Comparison of ENCODE assay signal across 10 cellular contexts in genomic region chr2:99085400-99085799, GRCh38. TPM values are rescaled to one million over a fixed set of nuclear protein-coding genes. Genes with fewer than 3 reads are reported as not detected.
DNase-seq lines count a peak whose midpoint lies in the region; ATAC-seq, FAIRE-seq and TF ChIP-seq lines count a peak whose summit lies in the region.
"Had no signal": no experiment of that assay in that cellular context is flagged by ENCODE, and none has a peak within 500 bp of the region (broad histone marks: within the 10 kb centered on the region; RNA-seq: fewer than 3 reads in every experiment).

No MANE protein-coding gene starts in this region.

- peak; percentile 33 to 38; a peak in 3 of 5 replicates for TF ChIP-seq RAD21 in A549 (conservative IDR thresholded peaks at IDR 0.05 in 1 of 2, IDR thresholded peaks at IDR 0.05 in 1 of 2)

- no peaks in the 10 kb centered on the region for H3K9me2 ChIP-seq in OCI-LY1 (ENCODE audit: low read depth, low read length)

- intact Hi-C loops in gastrocnemius medialis (cut with DNase I; ENCODE audit: low total_unique reads), result no loop called here

- H4K20me1 ChIP-seq in OCI-LY1 (ENCODE audit: insufficient read depth, low read length), result no peaks in the 10 kb centered on the region

- TF ChIP-seq EP300 in A549 (IDR thresholded peaks at IDR 0.05), result no peak

- TF ChIP-seq POLR2A in A549 (IDR thresholded peaks at IDR 0.05; ENCODE audit: low read length), result no peak
- TF ChIP-seq POLR2A in erythroblast (IDR thresholded peaks at IDR 0.05; ENCODE audit: low read length), result no peak
- TF ChIP-seq POLR2A in gastrocnemius medialis (IDR thresholded peaks at IDR 0.05), result no peak

- no peaks in the 10 kb centered on the region for H3K4me1 ChIP-seq in A549
- no peaks in the 10 kb centered on the region for H3K4me1 ChIP-seq in OCI-LY1 (ENCODE audit: insufficient read depth, low read length, severe bottlenecking)
- H3K4me1 ChIP-seq in gastrocnemius medialis, result no peaks in the 10 kb centered on the region
- H3K4me1 ChIP-seq: testis had no signal

- no peak overlapping the region for H2AFZ ChIP-seq in OCI-LY1 (ENCODE audit: low read length)

- FAIRE-seq in A549 (lab: Jason Lieb, UNC), result no peak

- TF ChIP-seq CTCF in A549 (IDR thresholded peaks at IDR 0.05) (peak; percentile 26; the same call in 2 of the 3 replicates), OCI-LY1 (IDR thresholded peaks at IDR 0.05; ENCODE audit: low read length) (peak; percentile 20; the same call in 1 of the 2 replicates), GM10248 (IDR thresholded peaks at IDR 0.05; ENCODE audit: control extremely low read depth, extremely low read depth, low read depth, missing control alignments) (no peak), gastrocnemius medialis (IDR thresholded peaks at IDR 0.05 in 4 of 5, conservative IDR thresholded peaks at IDR 0.05 in 1 of 5) (no peak)

- H3K9me3 ChIP-seq in A549 (no peaks in the 10 kb centered on the region), OCI-LY1 (ENCODE audit: low read length) (no peaks in the 10 kb centered on the region), gastrocnemius medialis (no peaks in the 10 kb centered on the region)
- H3K9me3 ChIP-seq: testis had no signal

- no peak overlapping the region for H3K4me3 ChIP-seq in A549
- H3K4me3 ChIP-seq in OCI-LY1 (ENCODE audit: low read depth, low read length, poor library complexity, severe bottlenecking), result no peak overlapping the region
- H3K4me3 ChIP-seq in gastrocnemius medialis, result no peak overlapping the region
- H3K4me3 ChIP-seq: testis had no signal

- H3K9ac ChIP-seq in OCI-LY1 (ENCODE audit: low read length), result no peak overlapping the region

- POLR2A ChIA-PET in A549 (lab: Yijun Ruan, JAX) (interaction anchor here (0.6 kb wide), 2 partner anchors 69 to 308 kb away, joined by 3 to 6 read pairs; partner anchors contain the start of genes LIPT1 and TSGA10), GM10248 (lab: Yijun Ruan, JAX) (no interaction called here)

- no peaks in the 10 kb centered on the region for H3F3A ChIP-seq in OCI-LY1 (ENCODE audit: insufficient read depth, low read length)

- CTCF ChIA-PET in A549 (lab: Yijun Ruan, JAX) (interaction anchor here (0.6 kb wide), 1 partner anchor 20 kb away, joined by 3 read pairs; no protein-coding TSS in a partner anchor), GM10248 (lab: Yijun Ruan, JAX) (no interaction called here)

- no peaks in the 10 kb centered on the region; the same call in 1 of the 2 replicates for H3K27me3 ChIP-seq in OCI-LY1 (ENCODE audit: insufficient read depth, low read length)
- H3K27me3 ChIP-seq in gastrocnemius medialis, result peaks cover 0 to 11% (median 0%) of the 10 kb centered on the region in 3 donors
- H3K27me3 ChIP-seq: testis had no signal

- H3K4me2 ChIP-seq in A549 (no peak overlapping the region), OCI-LY1 (ENCODE audit: low read length) (no peak overlapping the region)

- DNase-seq in A549 (ENCODE audit: low read depth in 1 of 2, low spot score in 1 of 2), result peak in 1 of 2 experiments; percentile 36
- peak; percentile 39 for DNase-seq in ELR (ENCODE audit: low read depth)
- DNase-seq in erythroblast (lab: John Stamatoyannopoulos, UW), result peak; percentile 59 to 66
- DNase-seq in GM10248 (ENCODE audit: extremely low spot score), result no peak
- no peak for DNase-seq in gastrocnemius medialis
- DNase-seq in medulla oblongata (ENCODE audit: extremely low spot score), result no peak
- DNase-seq: activated B cell treated with CpG ODN at 0.5 μM for 24 hours, testis had no signal

- H3K79me2 ChIP-seq in OCI-LY1 (ENCODE audit: insufficient read depth, low read length), result no peaks in the 10 kb centered on the region

- WGBS in A549 (ENCODE audit: missing lambda C conversion rate), result 39% methylated on average over 2 of the region's 2 CpGs

- H3K36me3 ChIP-seq in OCI-LY1 (ENCODE audit: insufficient read depth, low read length) (no peaks in the 10 kb centered on the region), gastrocnemius medialis (no peaks in the 10 kb centered on the region)

- in situ Hi-C loops in gastrocnemius medialis (cut with MboI; ENCODE audit: low sequenced_read_pairs in 4 of 4), result no loop called here

- H3K27ac ChIP-seq in A549, result no peak overlapping the region
- no peak overlapping the region for H3K27ac ChIP-seq in OCI-LY1 (ENCODE audit: low read depth, low read length, poor library complexity, severe bottlenecking)
- H3K27ac ChIP-seq in gastrocnemius medialis, result no peak overlapping the region
- H3K27ac ChIP-seq: testis had no signal

- ATAC-seq in A549 (peak in 1 of 2 experiments; percentile 71; a peak in 3 of 6 replicates), GM21526 (IDR thresholded peaks at IDR 0.05; ENCODE audit: low FRiP score, unreplicated experiment) (no peak), gastrocnemius medialis (no peak)

TF ChIP-seq in A549, 52 proteins besides CTCF, POLR2A, EP300 and RAD21:
- no peak for TF ChIP-seq CEBPB (IDR thresholded peaks at IDR 0.05)
- TF ChIP-seq SMC3 (IDR thresholded peaks at IDR 0.05), result 0 out of 3 replicates have a peak, but pooled peaks have one; percentile 11

RNA-seq across cellular contexts. Expression of gene C2orf15, which starts 56.1 kb away (rescaled TPM):
- polyA plus RNA-seq in A549 (2011; rRNA removed) (1.2 and 1.6 TPM in 2 replicates), A549 (2017; fragmentation: RNase III; extraction: RNeasy Plus Mini Kit Qiagen cat#74134 plus additional on column Dnase treatment) (0.80 to 1.4 TPM (median 1.3 TPM) in 3 replicates)
- 0.30 and 0.34 TPM in 2 replicates for polyA plus RNA-seq in A549 (2012; cell fraction: cytosol; rRNA removed)
- 0.08 and 0.40 TPM in 2 replicates for polyA plus RNA-seq in A549 (2012; cell fraction: nucleus; rRNA removed)
- 0.44 and 0.58 TPM in 2 replicates for polyA minus RNA-seq in A549 (2011; rRNA and poly(A)+ RNA removed)
- not detected for total RNA-seq in gastrocnemius medialis

Comparison
In these comparisons a context has a peak if more than half of its experiments do, and no peak if none do; other contexts are left out.
1. DNase-seq: peak in ELR (single experiment) and erythroblast (2 of 2); none in GM10248 (single experiment), gastrocnemius medialis (0 of 2) and medulla oblongata (single experiment).
2. CTCF ChIP-seq: peak in A549 (single experiment) and OCI-LY1 (single experiment); none in GM10248 (single experiment) and gastrocnemius medialis (0 of 5).